In the genomic region with DNA sequence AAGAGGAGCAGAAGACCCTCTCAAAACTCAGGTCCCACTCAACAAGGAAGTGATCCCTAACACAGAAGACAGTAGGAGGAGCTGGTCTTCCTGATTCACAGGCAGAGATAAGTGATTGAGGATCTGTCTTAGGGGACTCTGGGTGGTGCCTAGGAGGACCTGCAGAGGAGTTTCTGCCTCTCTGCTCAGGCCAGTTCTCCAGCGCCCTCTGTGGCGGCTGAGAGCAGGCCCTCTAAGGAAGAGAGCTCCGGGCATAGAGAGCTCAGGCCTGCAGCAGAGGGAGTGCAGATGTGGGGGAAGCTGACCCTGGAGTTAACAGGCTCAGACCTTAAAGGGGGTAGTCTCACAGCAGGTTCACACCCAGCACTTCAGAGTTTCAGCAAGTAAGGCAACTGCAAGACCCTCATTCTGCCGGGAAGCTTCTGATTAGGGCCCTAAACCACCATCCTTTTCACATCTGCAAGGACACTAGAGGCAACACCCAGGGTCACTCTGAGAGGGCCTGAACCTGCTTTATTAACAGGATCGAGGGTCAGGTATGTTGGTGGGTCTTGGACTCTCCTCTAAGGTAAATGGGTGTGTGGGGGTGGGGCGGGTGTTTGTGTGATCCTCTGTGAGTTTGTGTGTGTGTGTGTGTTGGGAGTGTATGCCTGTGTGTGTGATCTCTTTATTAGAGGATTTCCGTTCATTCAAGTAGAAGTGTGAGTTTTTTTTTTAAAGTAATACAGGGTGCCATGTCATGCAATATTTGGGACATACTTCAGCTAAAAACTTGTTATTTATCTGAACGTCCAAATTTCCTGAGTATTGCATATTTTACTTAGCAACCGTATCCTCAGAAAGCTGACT, we compare ENCODE assay signal across 9 cellular contexts.
A peak's percentile ranks its signal among the peaks of the same experiment; 100 is the strongest.
DNase-seq lines count a peak whose midpoint lies in the region; ATAC-seq and TF ChIP-seq lines count a peak whose summit lies in the region.
"Had no signal": no experiment of that assay in that cellular context is flagged by ENCODE, and none has a peak within 500 bp of the region (broad histone marks: within the 10 kb centered on the region; RNA-seq: fewer than 3 reads in every experiment).

No MANE protein-coding gene starts in this region.

- ATAC-seq in HCT116 (peak; percentile 74), GM19452 (IDR thresholded peaks at IDR 0.05; ENCODE audit: unreplicated experiment) (no peak), HG02981 (IDR thresholded peaks at IDR 0.05; ENCODE audit: unreplicated experiment) (no peak), HG03045 (IDR thresholded peaks at IDR 0.05; ENCODE audit: unreplicated experiment) (no peak)

- H3K4me3 ChIP-seq in HCT116 (replicated peaks in 1 of 2; ENCODE audit: low read depth in 1 of 2, low read length in 2 of 2) (no peak overlapping the region), WERI-Rb-1 (ENCODE audit: low read depth, low read length) (no peak overlapping the region), iPS-20b (ENCODE audit: low read length) (peak overlapping the region; percentile 43; the same call in 1 of the 2 replicates)

- no peaks in the 10 kb centered on the region for H3K27me3 ChIP-seq in HCT116 (ENCODE audit: insufficient read depth, low read length)
- no peaks in the 10 kb centered on the region for H3K27me3 ChIP-seq in WERI-Rb-1 (ENCODE audit: insufficient read depth, low read depth, severe bottlenecking)
- H3K27me3 ChIP-seq in iPS-20b (ENCODE audit: insufficient read depth, low read length), result no peaks in the 10 kb centered on the region

- H3K9me3 Mint-ChIP-seq in CD14-positive monocyte, result peaks cover 0 to 4% (median 0%) of the 10 kb centered on the region in 7 donors

- no peaks in the 10 kb centered on the region for H4K20me1 ChIP-seq in HCT116 (ENCODE audit: insufficient read depth)

- RAD21 ChIA-PET in HCT116 (lab: Charles Lee; ENCODE audit: low non-redundant PET in 1 of 2, low total read pairs in 2 of 2, uncharacterized antibody in 2 of 2, unreplicated experiment in 2 of 2), result no interaction called here

- CTCF ChIA-PET in HCT116 (lab: Charles Lee), result interaction anchor here (0.6 to 2.4 kb wide), 13 partner anchors 8 to 223 kb away, joined by 3 to 15 read pairs (median 5); no protein-coding TSS in a partner anchor

- H3K79me2 ChIP-seq in HCT116 (ENCODE audit: insufficient read depth, low read length), result no peaks in the 10 kb centered on the region

- H3K27ac Mint-ChIP-seq in CD14-positive monocyte, result peak overlapping the region in 6 of 7 donors; percentile 41 to 82 (median 58)

- H3K27me3 Mint-ChIP-seq in CD14-positive monocyte (ENCODE audit: low read depth in 3 of 3), result no peaks in the 10 kb centered on the region

- POLR2A ChIA-PET in HCT116 (lab: Charles Lee), result interaction anchor here (0.8 to 1.0 kb wide), 2 partner anchors 9 to 14 kb away, joined by 3 to 4 read pairs; no protein-coding TSS in a partner anchor

- peak overlapping the region; percentile 47 for H3K4me2 ChIP-seq in HCT116 (ENCODE audit: low read length)

- H3K4me1 ChIP-seq in HCT116 (ENCODE audit: control insufficient read depth in 1 of 2, insufficient read depth in 2 of 2, low read length in 2 of 2) (peaks cover 7 to 24% of the 10 kb centered on the region in 2 experiments; a peak in 3 of 4 replicates), iPS-20b (ENCODE audit: insufficient read depth, low read length) (peaks cover 24% of the 10 kb centered on the region)

- H3K4me3 Mint-ChIP-seq in CD14-positive monocyte, result peak overlapping the region in 1 of 2 donors; percentile 32

- no peaks in the 10 kb centered on the region for H3K9me2 ChIP-seq in HCT116 (ENCODE audit: insufficient read depth)

- no peak for TF ChIP-seq POLR2A in HCT116 (IDR thresholded peaks at IDR 0.05; ENCODE audit: borderline replicate concordance, extremely low read depth, insufficient read depth, insufficient read length)

- H3K9me3 ChIP-seq in HCT116 (ENCODE audit: control insufficient read depth in 1 of 2, insufficient read depth in 1 of 2, low read depth in 1 of 2, low read length in 2 of 2) (no peaks in the 10 kb centered on the region), WERI-Rb-1 (ENCODE audit: severe bottlenecking) (no peaks in the 10 kb centered on the region), iPS-20b (ENCODE audit: insufficient read depth, low read depth, low read length) (no peaks in the 10 kb centered on the region)

- H3K27ac ChIP-seq in HCT116 (ENCODE audit: low read depth, low read length) (no peak overlapping the region), WERI-Rb-1 (no peak overlapping the region), iPS-20b (ENCODE audit: low read length) (peak overlapping the region; percentile 50)

- BruUV-seq in HCT116 (replicated peaks; lab: Mats Ljungman, UMichigan), result no TSS peak

- intact Hi-C loops in CD14-positive monocyte (cut with micrococcal nuclease), result no loop called here
- intact Hi-C loops in HCT116 (cut with micrococcal nuclease), result no loop called here

- H2AFZ ChIP-seq in HCT116 (ENCODE audit: low read depth, low read length, poor library complexity, severe bottlenecking), result peak overlapping the region; percentile 88

- H3K36me3 ChIP-seq in HCT116 (ENCODE audit: control insufficient read depth in 1 of 2, insufficient read depth in 2 of 2, low read length in 2 of 2), result no peaks in the 10 kb centered on the region
- H3K36me3 ChIP-seq in WERI-Rb-1, result no peaks in the 10 kb centered on the region
- no peaks in the 10 kb centered on the region for H3K36me3 ChIP-seq in iPS-20b (ENCODE audit: insufficient read depth, low read depth, low read length)

- H3K9ac ChIP-seq in HCT116 (ENCODE audit: low read length) (0 out of 2 replicates have a peak overlapping the region, but pooled peaks have one; percentile 27), iPS-20b (ENCODE audit: low read depth, low read length) (peak overlapping the region; percentile 49; the same call in 1 of the 2 replicates)

- H3K36me3 Mint-ChIP-seq in CD14-positive monocyte, result peaks cover 21 to 28% of the 10 kb centered on the region in 2 donors

- peak; percentile 7; the same call in 1 of the 2 replicates for TF ChIP-seq RAD21 in HCT116 (IDR thresholded peaks at IDR 0.05; ENCODE audit: low read depth)

- DNase-seq in CD14-positive monocyte (ENCODE audit: low spot score) (no peak), HCT116 (ENCODE audit: low read depth, low spot score) (no peak), WERI-Rb-1 (peak; percentile 52), cerebellar nuclear complex (lab: John Stamatoyannopoulos, UW) (no peak)
- DNase-seq: T-helper 9 cell had no signal

- peaks cover 48% of the 10 kb centered on the region for H3K4me1 Mint-ChIP-seq in CD14-positive monocyte

- TF ChIP-seq CTCF in CD14-positive monocyte (IDR thresholded peaks at IDR 0.05) (peak; percentile 36), HCT116 (IDR thresholded peaks at IDR 0.05 in 2 of 3, conservative IDR thresholded peaks at IDR 0.05 in 1 of 3; ENCODE audit: borderline replicate concordance in 1 of 3, insufficient read depth in 1 of 3, low read depth in 2 of 3, low read length in 2 of 3) (peak; percentile 20 to 60 (median 56); a peak in 4 of 6 replicates), WERI-Rb-1 (IDR thresholded peaks at IDR 0.05; ENCODE audit: low read depth, low read length) (peak; percentile 58)

TF ChIP-seq in HCT116, 20 proteins besides CTCF, POLR2A, EP300 and RAD21:
- TF ChIP-seq TCF7L2 (IDR thresholded peaks at IDR 0.05; ENCODE audit: borderline replicate concordance, extremely low read depth, insufficient read depth, insufficient read length) (no peak), SIN3A (IDR thresholded peaks at IDR 0.05; ENCODE audit: low read depth) (no peak), YY1 (IDR thresholded peaks at IDR 0.05; ENCODE audit: extremely low read depth, insufficient replicate concordance, low read depth, low read length) (no peak), ELF1 (IDR thresholded peaks at IDR 0.05; ENCODE audit: borderline replicate concordance, low read depth) (no peak), EZH2phosphoT487 (IDR thresholded peaks at IDR 0.05; ENCODE audit: borderline replicate concordance) (no peak), CBX3 (IDR thresholded peaks at IDR 0.05; ENCODE audit: low read depth) (no peak), EGR1 (IDR thresholded peaks at IDR 0.05; ENCODE audit: low read depth) (no peak), EZH2 (IDR thresholded peaks at IDR 0.05) (no peak), ZNF274 (IDR thresholded peaks at IDR 0.05; ENCODE audit: low read depth, low read length) (no peak)
- TF ChIP-seq, protein P1, sequence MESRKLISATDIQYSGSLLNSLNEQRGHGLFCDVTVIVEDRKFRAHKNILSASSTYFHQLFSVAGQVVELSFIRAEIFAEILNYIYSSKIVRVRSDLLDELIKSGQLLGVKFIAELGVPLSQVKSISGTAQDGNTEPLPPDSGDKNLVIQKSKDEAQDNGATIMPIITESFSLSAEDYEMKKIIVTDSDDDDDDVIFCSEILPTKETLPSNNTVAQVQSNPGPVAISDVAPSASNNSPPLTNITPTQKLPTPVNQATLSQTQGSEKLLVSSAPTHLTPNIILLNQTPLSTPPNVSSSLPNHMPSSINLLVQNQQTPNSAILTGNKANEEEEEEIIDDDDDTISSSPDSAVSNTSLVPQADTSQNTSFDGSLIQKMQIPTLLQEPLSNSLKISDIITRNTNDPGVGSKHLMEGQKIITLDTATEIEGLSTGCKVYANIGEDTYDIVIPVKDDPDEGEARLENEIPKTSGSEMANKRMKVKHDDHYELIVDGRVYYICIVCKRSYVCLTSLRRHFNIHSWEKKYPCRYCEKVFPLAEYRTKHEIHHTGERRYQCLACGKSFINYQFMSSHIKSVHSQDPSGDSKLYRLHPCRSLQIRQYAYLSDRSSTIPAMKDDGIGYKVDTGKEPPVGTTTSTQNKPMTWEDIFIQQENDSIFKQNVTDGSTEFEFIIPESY (IDR thresholded peaks at IDR 0.05; ENCODE audit: extremely low read depth, insufficient replicate concordance, low read length), result no peak
- TF ChIP-seq, protein P2, sequence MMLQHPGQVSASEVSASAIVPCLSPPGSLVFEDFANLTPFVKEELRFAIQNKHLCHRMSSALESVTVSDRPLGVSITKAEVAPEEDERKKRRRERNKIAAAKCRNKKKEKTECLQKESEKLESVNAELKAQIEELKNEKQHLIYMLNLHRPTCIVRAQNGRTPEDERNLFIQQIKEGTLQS (IDR thresholded peaks at IDR 0.05), result no peak
TF ChIP-seq in HCT116: peak in this region for 0.
